In the genomic region with DNA sequence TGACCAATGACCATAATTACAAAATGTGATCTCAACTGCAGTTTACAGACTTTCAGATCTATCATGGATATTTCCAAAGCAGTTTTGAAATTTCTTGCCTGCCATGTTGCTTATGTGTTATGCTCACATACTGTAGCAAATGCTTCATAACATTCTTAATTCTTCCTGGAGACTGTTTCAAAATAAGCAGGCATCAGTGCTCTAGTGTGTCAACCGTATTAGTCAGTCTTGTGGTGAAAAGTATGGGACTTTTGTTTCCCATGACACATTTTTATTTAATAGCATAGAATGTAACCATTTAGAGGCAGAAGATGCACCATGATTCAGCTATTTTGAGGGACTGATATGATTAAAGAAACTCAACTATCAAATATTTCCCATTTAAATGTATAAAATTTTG, we compare ENCODE assay signal across 1 cellular context.
TF ChIP-seq lines count a peak whose summit lies in the region.

No MANE protein-coding gene starts in this region.

TF ChIP-seq in HepG2, 621 proteins besides CTCF, POLR2A, EP300 and RAD21 (continued from another document):
- no peak for TF ChIP-seq U2AF2 (IDR thresholded peaks at IDR 0.05; ENCODE audit: low read depth, low read length)
- TF ChIP-seq ZSCAN30 (CRISPR knock-in tag; IDR thresholded peaks at IDR 0.05), result no peak
- TF ChIP-seq, protein P1, sequence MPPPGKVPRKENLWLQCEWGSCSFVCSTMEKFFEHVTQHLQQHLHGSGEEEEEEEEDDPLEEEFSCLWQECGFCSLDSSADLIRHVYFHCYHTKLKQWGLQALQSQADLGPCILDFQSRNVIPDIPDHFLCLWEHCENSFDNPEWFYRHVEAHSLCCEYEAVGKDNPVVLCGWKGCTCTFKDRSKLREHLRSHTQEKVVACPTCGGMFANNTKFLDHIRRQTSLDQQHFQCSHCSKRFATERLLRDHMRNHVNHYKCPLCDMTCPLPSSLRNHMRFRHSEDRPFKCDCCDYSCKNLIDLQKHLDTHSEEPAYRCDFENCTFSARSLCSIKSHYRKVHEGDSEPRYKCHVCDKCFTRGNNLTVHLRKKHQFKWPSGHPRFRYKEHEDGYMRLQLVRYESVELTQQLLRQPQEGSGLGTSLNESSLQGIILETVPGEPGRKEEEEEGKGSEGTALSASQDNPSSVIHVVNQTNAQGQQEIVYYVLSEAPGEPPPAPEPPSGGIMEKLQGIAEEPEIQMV (CRISPR knock-in tag; IDR thresholded peaks at IDR 0.05; ENCODE audit: low read depth), result no peak
- no peak for TF ChIP-seq ZMAT5 (CRISPR knock-in tag; IDR thresholded peaks at IDR 0.05; ENCODE audit: borderline replicate concordance, low read depth)
- TF ChIP-seq ZNF10 (CRISPR knock-in tag; IDR thresholded peaks at IDR 0.05; ENCODE audit: borderline replicate concordance, low read depth), result no peak
- no peak for TF ChIP-seq ZNF773 (CRISPR knock-in tag; IDR thresholded peaks at IDR 0.05; ENCODE audit: borderline replicate concordance)
- TF ChIP-seq, protein P2, sequence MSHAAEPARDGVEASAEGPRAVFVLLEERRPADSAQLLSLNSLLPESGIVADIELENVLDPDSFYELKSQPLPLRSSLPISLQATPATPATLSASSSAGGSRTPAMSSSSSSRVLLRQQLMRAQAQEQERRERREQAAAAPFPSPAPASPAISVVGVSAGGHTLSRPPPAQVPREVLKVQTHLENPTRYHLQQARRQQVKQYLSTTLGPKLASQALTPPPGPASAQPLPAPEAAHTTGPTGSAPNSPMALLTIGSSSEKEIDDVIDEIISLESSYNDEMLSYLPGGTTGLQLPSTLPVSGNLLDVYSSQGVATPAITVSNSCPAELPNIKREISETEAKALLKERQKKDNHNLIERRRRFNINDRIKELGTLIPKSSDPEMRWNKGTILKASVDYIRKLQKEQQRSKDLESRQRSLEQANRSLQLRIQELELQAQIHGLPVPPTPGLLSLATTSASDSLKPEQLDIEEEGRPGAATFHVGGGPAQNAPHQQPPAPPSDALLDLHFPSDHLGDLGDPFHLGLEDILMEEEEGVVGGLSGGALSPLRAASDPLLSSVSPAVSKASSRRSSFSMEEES (CRISPR knock-in tag; IDR thresholded peaks at IDR 0.05), result no peak
- TF ChIP-seq, protein P3, sequence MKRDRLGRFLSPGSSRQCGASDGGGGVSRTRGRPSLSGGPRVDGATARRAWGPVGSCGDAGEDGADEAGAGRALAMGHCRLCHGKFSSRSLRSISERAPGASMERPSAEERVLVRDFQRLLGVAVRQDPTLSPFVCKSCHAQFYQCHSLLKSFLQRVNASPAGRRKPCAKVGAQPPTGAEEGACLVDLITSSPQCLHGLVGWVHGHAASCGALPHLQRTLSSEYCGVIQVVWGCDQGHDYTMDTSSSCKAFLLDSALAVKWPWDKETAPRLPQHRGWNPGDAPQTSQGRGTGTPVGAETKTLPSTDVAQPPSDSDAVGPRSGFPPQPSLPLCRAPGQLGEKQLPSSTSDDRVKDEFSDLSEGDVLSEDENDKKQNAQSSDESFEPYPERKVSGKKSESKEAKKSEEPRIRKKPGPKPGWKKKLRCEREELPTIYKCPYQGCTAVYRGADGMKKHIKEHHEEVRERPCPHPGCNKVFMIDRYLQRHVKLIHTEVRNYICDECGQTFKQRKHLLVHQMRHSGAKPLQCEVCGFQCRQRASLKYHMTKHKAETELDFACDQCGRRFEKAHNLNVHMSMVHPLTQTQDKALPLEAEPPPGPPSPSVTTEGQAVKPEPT (CRISPR knock-in tag; IDR thresholded peaks at IDR 0.05; ENCODE audit: low read depth), result no peak
- TF ChIP-seq THAP7 (CRISPR knock-in tag; IDR thresholded peaks at IDR 0.05), result no peak
- TF ChIP-seq ZNF232 (CRISPR knock-in tag; IDR thresholded peaks at IDR 0.05; ENCODE audit: borderline replicate concordance), result no peak
- TF ChIP-seq ZNF3 (CRISPR knock-in tag; IDR thresholded peaks at IDR 0.05), result no peak
- TF ChIP-seq ZBTB21 (CRISPR knock-in tag; IDR thresholded peaks at IDR 0.05), result no peak
- TF ChIP-seq HNF4G (IDR thresholded peaks at IDR 0.05; ENCODE audit: borderline replicate concordance, low read depth, low read length), result no peak
- TF ChIP-seq HNF4G (CRISPR knock-in tag; IDR thresholded peaks at IDR 0.05; ENCODE audit: borderline replicate concordance, low read depth), result no peak
TF ChIP-seq in HepG2: peak in this region for 0.
